Comparison of ENCODE assay signal across 10 cellular contexts in the genomic region with DNA sequence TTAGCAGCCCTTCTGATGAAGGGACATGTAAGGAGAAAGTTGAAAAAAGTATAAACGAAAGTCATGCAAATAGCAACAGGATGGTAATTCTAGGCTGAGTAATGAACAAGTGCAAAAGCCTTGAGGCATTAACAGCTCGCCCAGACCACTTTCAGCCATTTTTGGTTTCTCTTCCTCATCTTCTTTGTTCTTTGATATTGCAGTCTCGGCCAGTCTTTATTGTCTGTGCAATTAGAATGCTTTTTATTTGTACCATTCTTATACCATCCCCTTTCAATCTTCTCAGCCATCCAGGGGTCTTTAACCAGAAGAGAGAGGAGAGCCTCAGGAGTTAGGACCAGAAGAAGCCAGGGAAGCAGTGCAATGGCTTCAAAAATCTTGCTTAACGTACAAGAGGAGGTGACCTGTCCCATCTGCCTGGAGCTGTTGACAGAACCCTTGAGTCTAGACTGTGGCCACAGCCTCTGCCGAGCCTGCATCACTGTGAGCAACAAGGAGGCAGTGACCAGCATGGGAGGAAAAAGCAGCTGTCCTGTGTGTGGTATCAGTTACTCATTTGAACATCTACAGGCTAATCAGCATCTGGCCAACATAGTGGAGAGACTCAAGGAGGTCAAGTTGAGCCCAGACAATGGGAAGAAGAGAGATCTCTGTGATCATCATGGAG. TPM values are rescaled to one million over a fixed set of nuclear protein-coding genes. Genes with fewer than 3 reads are reported as not detected.
A peak's percentile ranks its signal among the peaks of the same experiment; 100 is the strongest.
DNase-seq lines count a peak whose midpoint lies in the region; ATAC-seq and TF ChIP-seq lines count a peak whose summit lies in the region.
"Had no signal": no experiment of that assay in that cellular context is flagged by ENCODE, and none has a peak within 500 bp of the region (broad histone marks: within the 10 kb centered on the region; RNA-seq: fewer than 3 reads in every experiment).

No MANE protein-coding gene starts in this region.

- TF ChIP-seq POLR2A in uterus (IDR thresholded peaks at IDR 0.05), result no peak

- no peaks in the 10 kb centered on the region for H3K36me3 ChIP-seq in uterus
- H3K36me3 ChIP-seq: WERI-Rb-1 had no signal

- no peaks in the 10 kb centered on the region for H3K4me1 ChIP-seq in uterus

- H3K27ac ChIP-seq in uterus, result no peak overlapping the region
- H3K27ac ChIP-seq: BLaER1 treated with 17β-estradiol and CSF1 and Interleukin-3, amounts not matched to agents 10 nM and 100 nM; WERI-Rb-1 had no signal

- DNase-seq in GM13976 (ENCODE audit: low spot score) (peak; percentile 74), RPMI8226 (peak; percentile 8), uterus (no peak), A172 (ENCODE audit: low spot score) (no peak), DMS114 treated with DMSO at 0.1 percent for 48 hours (lab: John Stamatoyannopoulos, UW; ENCODE audit: unreplicated experiment) (no peak)
- no peak for DNase-seq in central memory CD4-positive, alpha-beta T cell
- DNase-seq: WERI-Rb-1 had no signal

- TF ChIP-seq CTCF in GM13976 (IDR thresholded peaks at IDR 0.05; ENCODE audit: borderline replicate concordance, control extremely low read depth, extremely low read depth, insufficient read depth, missing control alignments), result no peak
- TF ChIP-seq CTCF in uterus (IDR thresholded peaks at IDR 0.05), result no peak

- intact Hi-C loops in uterus (cut with DNase I; ENCODE audit: low total_unique reads), result no loop called here

- H3K9me3 ChIP-seq in uterus, result no peaks in the 10 kb centered on the region

- H3K4me3 ChIP-seq in uterus, result no peak overlapping the region
- H3K4me3 ChIP-seq: BLaER1 treated with 17β-estradiol and CSF1 and Interleukin-3, amounts not matched to agents 10 nM and 100 nM had no signal

- in situ Hi-C loops in GM13976 (cut with MboI; ENCODE audit: low sequenced_read_pairs, unreplicated experiment), result no loop called here

- peak; percentile 95 for ATAC-seq in GM21360 (IDR thresholded peaks at IDR 0.05; ENCODE audit: unreplicated experiment)
- peak; percentile 88 for ATAC-seq in HG03097 (IDR thresholded peaks at IDR 0.05; ENCODE audit: low FRiP score, unreplicated experiment)

- no peaks in the 10 kb centered on the region for H3K27me3 ChIP-seq in uterus
- H3K27me3 ChIP-seq: BLaER1 treated with 17β-estradiol and CSF1 and Interleukin-3, amounts not matched to agents 10 nM and 100 nM had no signal

RNA-seq across cellular contexts. Expression of gene TRIM34, which starts 7.3 kb away (rescaled TPM):
- 10 to 100 TPM in 1 of 4 donors, 1 to 10 TPM in 3; 1.5 to 12.2 (median 6.0) TPM for total RNA-seq in uterus
- total RNA-seq in A172 (2014; rRNA removed; shearing (Covaris generic)), result 13.8 and 18.4 TPM in 2 replicates

RNA-seq across cellular contexts. Expression of gene TRIM6, which starts 35.7 kb away (rescaled TPM):
- total RNA-seq in uterus, result 10 to 100 TPM in 1 of 4 donors, 1 to 10 TPM in 3; 4.3 to 11.5 (median 7.2) TPM
- 5.0 and 6.7 TPM in 2 replicates for total RNA-seq in A172 (2014; rRNA removed; shearing (Covaris generic))

RNA-seq across cellular contexts. Expression of gene OR52B6, which starts 51.4 kb away (rescaled TPM):
- not detected for total RNA-seq in uterus
- not detected in 2 replicates for total RNA-seq in A172 (2014; rRNA removed; shearing (Covaris generic))

RNA-seq across cellular contexts. Expression of gene TRIM5, which starts 52.8 kb away (rescaled TPM):
- 10 to 100 TPM in 3 of 4 donors, 1 to 10 TPM in 1; 4.4 to 50.4 (median 37.4) TPM for total RNA-seq in uterus
- 32.9 and 47.7 TPM in 2 replicates for total RNA-seq in A172 (2014; rRNA removed; shearing (Covaris generic))

RNA-seq across cellular contexts. Expression of gene TRIM22, which starts 57.5 kb away (rescaled TPM):
- 10 to 100 TPM; 10.9 to 64.8 (median 25.4) TPM for total RNA-seq in uterus
- total RNA-seq in A172 (2014; rRNA removed; shearing (Covaris generic)), result 34.9 and 43.0 TPM in 2 replicates

Comparison
In these comparisons a context has a peak if more than half of its experiments do, and no peak if none do; other contexts are left out.
1. DNase-seq: peak in GM13976 (single experiment) and RPMI8226 (single experiment); none in uterus (0 of 2), A172 (single experiment), central memory CD4-positive, alpha-beta T cell (single experiment) and DMS114 treated with DMSO at 0.1 percent for 48 hours (single experiment).